In genomic region chr2:145194671-145195070, GRCh38 we compare ENCODE assay signal across 19 cellular contexts.
DNase-seq lines count a peak whose midpoint lies in the region; ATAC-seq, FAIRE-seq and TF ChIP-seq lines count a peak whose summit lies in the region.
"Had no signal": no experiment of that assay in that cellular context is flagged by ENCODE, and none has a peak within 500 bp of the region (broad histone marks: within the 10 kb centered on the region; RNA-seq: fewer than 3 reads in every experiment).

No MANE protein-coding gene starts in this region.

- no peak for ATAC-seq in activated CD4-positive, CD25-positive, alpha-beta regulatory T cell treated with anti-CD3 and anti-CD28 coated beads, Interleukin-2, amount 50 U/mL, for 24 hours
- ATAC-seq: left lobe of liver, mucosa of descending colon had no signal

- TF ChIP-seq CTCF in bronchial epithelial cell (IDR thresholded peaks at IDR 0.05; ENCODE audit: insufficient read depth, low read length, severe bottlenecking): no peak

- H3K36me3 ChIP-seq in bronchial epithelial cell (ENCODE audit: control insufficient read depth, insufficient read depth, low read length): no peaks in the 10 kb centered on the region
- H3K36me3 ChIP-seq: BLaER1 treated with 17β-estradiol and CSF1 and Interleukin-3, amounts not matched to agents 10 nM and 100 nM; cardiac muscle cell; thoracic aorta had no signal

- H3K4me3 ChIP-seq in bronchial epithelial cell (ENCODE audit: low read depth, low read length): no peak overlapping the region
- H3K4me3 ChIP-seq: BLaER1 treated with 17β-estradiol and CSF1 and Interleukin-3, amounts not matched to agents 10 nM and 100 nM; cardiac muscle cell; GM23248; mucosa of descending colon; thoracic aorta had no signal

- no peaks in the 10 kb centered on the region for H3K27me3 ChIP-seq in bronchial epithelial cell (ENCODE audit: control insufficient read depth, insufficient read depth, low read length)
- H3K27me3 ChIP-seq: BLaER1 treated with 17β-estradiol and CSF1 and Interleukin-3, amounts not matched to agents 10 nM and 100 nM; cardiac muscle cell had no signal

- DNase-seq in M059J (ENCODE audit: low read depth) (peak; percentile 8), bronchial epithelial cell (ENCODE audit: low read depth) (peak; percentile 29), kidney tubule cell (ENCODE audit: low spot score) (peak; percentile 31), CD1c-positive myeloid dendritic cell (ENCODE audit: extremely low spot score) (no peak), A172 (ENCODE audit: low spot score) (no peak), HUDEP-2 (lab: John Stamatoyannopoulos, UW; ENCODE audit: unreplicated experiment in 76 of 76) (no peak)
- DNase-seq: activated CD4-positive, alpha-beta T cell treated with anti-CD3 and anti-CD28 coated beads, Interleukin-2, amount 50 U/mL, for 4 hours; activated naive CD8-positive, alpha-beta T cell treated with anti-CD3 and anti-CD28 coated beads for 36 hours; activated T-cell treated with anti-CD3 and anti-CD28 coated beads, Interleukin-2, amount 50 U/mL, for 48 hours; effector CD8-positive, alpha-beta T cell; GM23248; mucosa of descending colon; NCI-H1436; NCI-H2227 treated with DMSO at 0.1 percent for 48 hours had no signal

- FAIRE-seq in bronchial epithelial cell (lab: Jason Lieb, UNC): no peak

Comparison
In these comparisons a context has a peak if more than half of its experiments do, and no peak if none do; other contexts are left out.
1. DNase-seq: peak in M059J (single experiment), bronchial epithelial cell (single experiment) and kidney tubule cell (single experiment); none in CD1c-positive myeloid dendritic cell (single experiment), A172 (single experiment) and HUDEP-2 (0 of 76).